Comparison of ENCODE assay signal across 30 cellular contexts in the genomic region with DNA sequence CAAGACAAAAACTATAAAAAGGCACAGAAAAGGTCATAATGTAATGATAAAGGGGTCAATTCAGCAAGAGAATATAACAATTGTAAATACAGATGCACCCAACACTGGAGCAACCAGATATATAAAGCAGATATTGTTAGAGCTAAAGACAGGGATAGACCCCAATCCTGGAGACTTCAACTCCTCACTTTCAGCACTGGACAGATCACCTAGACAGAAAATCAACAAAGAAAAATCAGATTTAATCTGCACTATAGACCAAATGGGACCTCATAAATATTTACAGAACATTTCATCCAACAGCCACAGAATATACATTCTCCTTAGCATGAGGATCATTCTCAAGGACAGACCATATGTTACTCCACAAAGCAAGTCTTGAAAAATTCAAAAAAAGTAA.
"Had no signal": no experiment of that assay in that cellular context is flagged by ENCODE, and none has a peak within 500 bp of the region (broad histone marks: within the 10 kb centered on the region; RNA-seq: fewer than 3 reads in every experiment).

No MANE protein-coding gene starts in this region.

- H3K4me1 Mint-ChIP-seq: neural progenitor cell had no signal

- H3K4me1 ChIP-seq: body of pancreas, colonic mucosa, lower lobe of right lung, neural progenitor cell, spleen, testis had no signal

- H3K9me3 ChIP-seq: body of pancreas, colonic mucosa, esophagus squamous epithelium, lower lobe of right lung, spleen, testis had no signal

- H3K4me3 Mint-ChIP-seq: activated naive CD4-positive, alpha-beta T cell treated with anti-CD3 and anti-CD28 coated beads, Interleukin-2, amount 50 U/mL, for 24 hours; activated T-cell treated with anti-CD3 and anti-CD28 coated beads, Interleukin-2, amount 50 U/mL, for 24 hours; natural killer cell; neural progenitor cell had no signal

- H3K27ac Mint-ChIP-seq: activated T-helper 2 cell treated with anti-CD3 and anti-CD28 coated beads, Interferon-gamma antibody, Interleukin-2, Interleukin-4, amounts not matched to agents 10 μg/mL and 5 μg/mL and 100 μg/mL, durations not matched to agents 14 hours and 24 hours and 36 hours; neural progenitor cell had no signal

- H3K36me3 ChIP-seq: colonic mucosa, neural progenitor cell had no signal

- H3K27ac ChIP-seq: body of pancreas, colonic mucosa, epithelial cell of prostate, esophagus squamous epithelium, lower lobe of right lung, neural progenitor cell, spleen, testis, VCaP had no signal

- H3K9ac ChIP-seq: neural progenitor cell had no signal

- ATAC-seq: body of pancreas; left lobe of liver; lower lobe of right lung; natural killer cell; right cardiac atrium; stimulated activated naive CD8-positive, alpha-beta T cell treated with anti-CD3 and anti-CD28 coated beads, Interleukin-15, Interleukin-2, amounts not matched to agents 100 U/mL and 50 U/mL, for 24 hours had no signal

- DNase-seq: activated CD4-positive, alpha-beta T cell treated with anti-CD3 and anti-CD28 coated beads for 4 hours; activated CD4-positive, alpha-beta T cell treated with anti-CD3 and anti-CD28 coated beads, Interleukin-2, amount 50 U/mL, for 48 hours; activated CD8-positive, alpha-beta memory T cell treated with anti-CD3 and anti-CD28 coated beads, Interleukin-2, amount 50 U/mL, for 48 hours; activated T-cell treated with anti-CD3 and anti-CD28 coated beads, Interleukin-2, amount 50 U/mL, for 24 hours; aorta; body of pancreas; cerebellar nuclear complex; colonic mucosa; effector CD8-positive, alpha-beta T cell; esophagus squamous epithelium; foreskin melanocyte; kidney glomerular epithelial cell; lower lobe of right lung; mesendoderm; natural killer cell; occipital lobe; posterior cingulate gyrus; right cardiac atrium; spleen; stimulated activated CD4-positive, alpha-beta T cell treated with anti-CD3 and anti-CD28 coated beads, Interleukin-2, amount 100 ng/mL, for 48 hours; stimulated activated naive CD8-positive, alpha-beta T cell treated with anti-CD3 and anti-CD28 coated beads, Interleukin-15, Interleukin-2, amounts not matched to agents 100 U/mL and 50 U/mL, for 24 hours; T-helper 9 cell; testis; trophoblast cell had no signal

- H3K4me3 ChIP-seq: body of pancreas, colonic mucosa, esophagus squamous epithelium, lower lobe of right lung, neural progenitor cell, spleen, testis had no signal

- H3K27me3 ChIP-seq: body of pancreas, colonic mucosa, esophagus squamous epithelium, neural progenitor cell, spleen, testis had no signal

- H3K27me3 Mint-ChIP-seq: activated naive CD4-positive, alpha-beta T cell treated with anti-CD3 and anti-CD28 coated beads, Interleukin-2, amount 50 U/mL, for 24 hours; activated T-cell treated with anti-CD3 and anti-CD28 coated beads, Interleukin-2, amount 50 U/mL, for 24 hours had no signal

- H3K9me3 Mint-ChIP-seq: activated naive CD4-positive, alpha-beta T cell treated with anti-CD3 and anti-CD28 coated beads, Interleukin-2, amount 50 U/mL, for 24 hours; activated T-cell treated with anti-CD3 and anti-CD28 coated beads, Interleukin-2, amount 50 U/mL, for 24 hours; activated T-helper 2 cell treated with anti-CD3 and anti-CD28 coated beads, Interferon-gamma antibody, Interleukin-2, Interleukin-4, amounts not matched to agents 10 μg/mL and 5 μg/mL and 100 μg/mL, durations not matched to agents 14 hours and 24 hours and 36 hours; natural killer cell; neural progenitor cell had no signal
